In genomic region chr19:10764340-10764894, GRCh38 we compare ENCODE assay signal across 1 cellular context.
TF ChIP-seq lines count a peak whose summit lies in the region.

No MANE protein-coding gene starts in this region.

TF ChIP-seq in H1, 55 proteins besides CTCF, POLR2A, EP300 and RAD21:
- TF ChIP-seq KDM1A (IDR thresholded peaks at IDR 0.05; ENCODE audit: borderline replicate concordance, low read length) (no peak), TCF12 (IDR thresholded peaks at IDR 0.05; ENCODE audit: low read depth, low read length) (no peak)
